34 cellular contexts compared by ENCODE assay signal in the genomic region with DNA sequence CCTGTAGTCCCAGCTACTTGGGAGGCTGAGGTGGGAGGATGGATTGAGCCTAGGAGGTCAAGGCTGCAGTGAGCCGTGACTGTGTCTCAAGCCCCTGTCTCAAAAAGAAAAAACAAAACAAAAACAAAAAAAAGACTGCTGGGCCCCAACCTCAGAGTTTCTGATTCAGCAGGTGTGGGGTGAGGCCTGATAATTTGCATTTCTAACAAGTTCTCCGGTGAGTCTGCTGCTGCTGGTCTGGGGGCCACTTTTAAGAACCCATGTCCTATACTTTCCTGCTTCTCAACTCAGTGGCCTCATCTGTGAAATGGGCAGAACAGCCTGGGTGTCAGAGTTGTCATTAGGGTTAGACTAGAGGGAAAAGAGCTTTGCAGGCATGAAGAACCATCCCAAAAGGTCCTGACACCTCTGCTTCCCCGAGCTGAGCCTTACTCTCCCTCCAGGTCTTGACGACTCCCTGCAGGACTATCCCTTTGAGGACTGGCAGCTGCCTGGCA. TPM values are rescaled to one million over a fixed set of nuclear protein-coding genes. Genes with fewer than 3 reads are reported as not detected.
"Had no signal": no experiment of that assay in that cellular context is flagged by ENCODE, and none has a peak within 500 bp of the region (broad histone marks: within the 10 kb centered on the region; RNA-seq: fewer than 3 reads in every experiment).

No MANE protein-coding gene starts in this region.

- DNase-seq: activated CD4-positive, alpha-beta T cell treated with anti-CD3 and anti-CD28 coated beads, Interleukin-2, amount 10 ng/mL, durations not matched to agents 24 days and 14 days; activated CD4-positive, alpha-beta T cell treated with anti-CD3 and anti-CD28 coated beads, Interleukin-2, amount 50 U/mL, for 4 hours; activated CD8-positive, alpha-beta T cell treated with anti-CD3 and anti-CD28 coated beads for 36 hours; activated effector memory CD4-positive, alpha-beta T cell treated with anti-CD3 and anti-CD28 coated beads, Interleukin-2, amount 50 U/mL, for 16 hours; activated naive CD4-positive, alpha-beta T cell; activated naive CD4-positive, alpha-beta T cell treated with anti-CD3 and anti-CD28 coated beads, Interleukin-2, amount 50 U/mL, for 16 hours; activated naive CD8-positive, alpha-beta T cell treated with anti-CD3 and anti-CD28 coated beads for 36 hours; activated T-cell treated with anti-CD3 and anti-CD28 coated beads, Interleukin-2, amount 50 U/mL, for 1 hour; activated T-cell treated with anti-CD3 and anti-CD28 coated beads, Interleukin-2, amount 50 U/mL, for 72 hours; amniotic stem cell; aorta; brain microvascular endothelial cell; central memory CD4-positive, alpha-beta T cell; NCI-H1048; NCI-H1105 treated with DMSO at 0.1 percent for 48 hours; NCI-H1436; NCI-H1694; NCI-H1930; NCI-H2081 treated with DMSO at 0.1 percent for 48 hours; NCI-H510A; NCI-H526; NCI-H748 treated with DMSO at 0.1 percent for 48 hours; Right ventricle myocardium superior; SW 1271; T-helper 1 cell; T-helper 2 cell; T-helper 9 cell; WERI-Rb-1 had no signal

- H3K27me3 ChIP-seq: brain microvascular endothelial cell had no signal

- H3K27ac ChIP-seq: brain microvascular endothelial cell, WERI-Rb-1 had no signal

- FAIRE-seq: colon had no signal

- ATAC-seq: activated CD8-positive, alpha-beta T cell treated with anti-CD3 and anti-CD28 coated beads for 36 hours; activated T-cell treated with anti-CD3 and anti-CD28 coated beads, Interleukin-2, amount 50 U/mL, for 72 hours; activated T-helper 17 cell treated with anti-CD3 and anti-CD28 coated beads, Interleukin-2, amount 50 U/mL, for 72 hours had no signal

- H3K36me3 ChIP-seq: brain microvascular endothelial cell, WERI-Rb-1 had no signal

RNA-seq across cellular contexts. Expression of gene ZNF593OS, which starts 8.4 kb away (rescaled TPM):
- total RNA-seq: activated CD4-positive, alpha-beta T cell treated with anti-CD3 and anti-CD28 coated beads, Interleukin-2, amount 10 ng/mL, durations not matched to agents 24 days and 14 days; activated CD8-positive, alpha-beta memory T cell treated with anti-CD3 and anti-CD28 coated beads for 36 hours; activated CD8-positive, alpha-beta T cell treated with anti-CD3 and anti-CD28 coated beads for 36 hours; activated naive CD8-positive, alpha-beta T cell treated with anti-CD3 and anti-CD28 coated beads for 36 hours; activated T-cell treated with anti-CD3 and anti-CD28 coated beads, Interleukin-2, amount 50 U/mL, for 72 hours; activated T-helper 17 cell treated with anti-CD3 and anti-CD28 coated beads, Interleukin-2, amount 50 U/mL, for 72 hours; aorta; MCF 10A; OCI-LY7; Right ventricle myocardium superior had no signal

RNA-seq across cellular contexts. Expression of gene CATSPER4, which starts 10.3 kb away (rescaled TPM):
- total RNA-seq: activated CD4-positive, alpha-beta T cell treated with anti-CD3 and anti-CD28 coated beads, Interleukin-2, amount 10 ng/mL, durations not matched to agents 24 days and 14 days; activated CD8-positive, alpha-beta memory T cell treated with anti-CD3 and anti-CD28 coated beads for 36 hours; activated CD8-positive, alpha-beta T cell treated with anti-CD3 and anti-CD28 coated beads for 36 hours; activated naive CD8-positive, alpha-beta T cell treated with anti-CD3 and anti-CD28 coated beads for 36 hours; activated T-helper 17 cell treated with anti-CD3 and anti-CD28 coated beads, Interleukin-2, amount 50 U/mL, for 72 hours; aorta; MCF 10A; OCI-LY7; Right ventricle myocardium superior had no signal
- polyA plus RNA-seq: aorta had no signal

RNA-seq across cellular contexts. Expression of gene C1orf232, which starts 11.3 kb away (rescaled TPM):
- total RNA-seq: activated CD4-positive, alpha-beta T cell treated with anti-CD3 and anti-CD28 coated beads, Interleukin-2, amount 10 ng/mL, durations not matched to agents 24 days and 14 days; activated CD8-positive, alpha-beta memory T cell treated with anti-CD3 and anti-CD28 coated beads for 36 hours; activated CD8-positive, alpha-beta T cell treated with anti-CD3 and anti-CD28 coated beads for 36 hours; activated naive CD8-positive, alpha-beta T cell treated with anti-CD3 and anti-CD28 coated beads for 36 hours; activated T-cell treated with anti-CD3 and anti-CD28 coated beads, Interleukin-2, amount 50 U/mL, for 72 hours; activated T-helper 17 cell treated with anti-CD3 and anti-CD28 coated beads, Interleukin-2, amount 50 U/mL, for 72 hours; aorta; cerebellum; MCF 10A; OCI-LY7; Right ventricle myocardium superior had no signal
- polyA plus RNA-seq: aorta had no signal
